8 cellular contexts compared by ENCODE assay signal in genomic region chr11:86116386-86116726, GRCh38. TPM values are rescaled to one million over a fixed set of nuclear protein-coding genes. Genes with fewer than 3 reads are reported as not detected.
DNase-seq lines count a peak whose midpoint lies in the region; ATAC-seq and TF ChIP-seq lines count a peak whose summit lies in the region.

No MANE protein-coding gene starts in this region.

- TF ChIP-seq RAD21 in SK-N-SH (IDR thresholded peaks at IDR 0.05; ENCODE audit: low read length), result no peak

- peak overlapping the region; percentile 64; the same call in 1 of the 2 replicates for H3K9ac ChIP-seq in SK-N-SH

- 6% methylated on average over 4 of the region's 4 CpGs for WGBS in SK-N-SH (ENCODE audit: low lambda C conversion rate)

- H2AFZ ChIP-seq in SK-N-SH (ENCODE audit: low read depth), result no peak overlapping the region

- no peaks in the 10 kb centered on the region for H3K27me3 ChIP-seq in SK-N-SH (ENCODE audit: insufficient read depth)

- CTCF ChIA-PET in SK-N-SH (lab: Yijun Ruan, JAX), result interaction anchor here (1.2 kb wide), 1 partner anchor 9 kb away, joined by 3 read pairs; no protein-coding TSS in a partner anchor

- H3K4me3 ChIP-seq in SK-N-SH (ENCODE audit: low read depth in 2 of 2, low read length in 1 of 2), result peak overlapping the region in 1 of 2 experiments; percentile 32; a peak in 2 of 4 replicates
- H3K4me3 ChIP-seq in fibroblast of mammary gland (ENCODE audit: control insufficient read depth, low read depth, low read length), result no peak overlapping the region

- H4K20me1 ChIP-seq in SK-N-SH (ENCODE audit: insufficient read depth), result no peaks in the 10 kb centered on the region

- ATAC-seq in HG02759 (IDR thresholded peaks at IDR 0.05; ENCODE audit: unreplicated experiment), result peak; percentile 90

- H3K9me2 ChIP-seq in SK-N-SH, result no peaks in the 10 kb centered on the region

- peaks cover 0 to 10% of the 10 kb centered on the region in 2 experiments; a peak in 2 of 4 replicates for H3K4me1 ChIP-seq in SK-N-SH (ENCODE audit: control insufficient read depth in 1 of 2, insufficient read depth in 2 of 2, low read depth in 1 of 2, low read length in 1 of 2)

- H3K4me2 ChIP-seq in SK-N-SH, result peak overlapping the region; percentile 69

- TF ChIP-seq CTCF in SK-N-SH (IDR thresholded peaks at IDR 0.05) (no peak), fibroblast of mammary gland (conservative IDR thresholded peaks at IDR 0.05; ENCODE audit: control insufficient read depth, insufficient read depth, low read depth, low read length) (no peak)

- peak overlapping the region in 1 of 2 experiments; percentile 88; a peak in 2 of 4 replicates for H3K27ac ChIP-seq in SK-N-SH (ENCODE audit: low read depth in 2 of 2, low read length in 1 of 2)

- H3K9me3 ChIP-seq in SK-N-SH, result no peaks in the 10 kb centered on the region

- DNase-seq in NCI-H1417 (lab: John Stamatoyannopoulos, UW) (peak in 2 of 3 experiments; percentile 6 to 49), NCI-H1417 treated with DMSO at 0.1 percent for 48 hours (lab: John Stamatoyannopoulos, UW) (no peak), SK-N-SH (peak; percentile 16), fibroblast of mammary gland (ENCODE audit: low read depth) (peak; percentile 95), HuH-7 (ENCODE audit: low spot score) (no peak), NCI-H446 treated with DMSO at 0.1 percent for 48 hours (lab: John Stamatoyannopoulos, UW) (no peak)
- no peak for DNase-seq in effector CD4-positive, alpha-beta T cell

- peaks cover 33% of the 10 kb centered on the region for H3F3A ChIP-seq in SK-N-SH (replicated peaks; ENCODE audit: insufficient read depth)

- TF ChIP-seq EP300 in SK-N-SH (IDR thresholded peaks at IDR 0.05; ENCODE audit: borderline replicate concordance in 1 of 2, low read depth in 1 of 2, low read length in 1 of 2), result peak; percentile 61 to 93

- H3K36me3 ChIP-seq in SK-N-SH (replicated peaks in 1 of 2; ENCODE audit: control insufficient read depth in 1 of 2, insufficient read depth in 2 of 2, low read length in 1 of 2), result no peaks in the 10 kb centered on the region

- H3K79me2 ChIP-seq in SK-N-SH (ENCODE audit: insufficient read depth), result no peaks in the 10 kb centered on the region

- POLR2A ChIA-PET in SK-N-SH (lab: Yijun Ruan, JAX), result no interaction called here

TF ChIP-seq in SK-N-SH, 30 proteins besides CTCF, POLR2A, EP300 and RAD21 (continues in another document):
- no peak for TF ChIP-seq FOXJ3 (CRISPR knock-in tag; IDR thresholded peaks at IDR 0.05)
- peak; percentile 22; the same call in 1 of the 2 replicates for TF ChIP-seq MEF2A (IDR thresholded peaks at IDR 0.05; ENCODE audit: borderline replicate concordance, low read depth)
- TF ChIP-seq CHD2 (IDR thresholded peaks at IDR 0.05; ENCODE audit: low read length, partially characterized antibody), result no peak
- TF ChIP-seq PBX3 (IDR thresholded peaks at IDR 0.05), result peak; percentile 96
- no peak for TF ChIP-seq SMC3 (IDR thresholded peaks at IDR 0.05; ENCODE audit: low read depth, low read length)
- no peak; the same call in 1 of the 2 replicates for TF ChIP-seq YY1 (IDR thresholded peaks at IDR 0.05; ENCODE audit: low read depth)
- TF ChIP-seq, protein P1, sequence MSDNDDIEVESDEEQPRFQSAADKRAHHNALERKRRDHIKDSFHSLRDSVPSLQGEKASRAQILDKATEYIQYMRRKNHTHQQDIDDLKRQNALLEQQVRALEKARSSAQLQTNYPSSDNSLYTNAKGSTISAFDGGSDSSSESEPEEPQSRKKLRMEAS (IDR thresholded peaks at IDR 0.05; ENCODE audit: low read depth), result peak; percentile 25; the same call in 1 of the 2 replicates
- TF ChIP-seq, protein P2, sequence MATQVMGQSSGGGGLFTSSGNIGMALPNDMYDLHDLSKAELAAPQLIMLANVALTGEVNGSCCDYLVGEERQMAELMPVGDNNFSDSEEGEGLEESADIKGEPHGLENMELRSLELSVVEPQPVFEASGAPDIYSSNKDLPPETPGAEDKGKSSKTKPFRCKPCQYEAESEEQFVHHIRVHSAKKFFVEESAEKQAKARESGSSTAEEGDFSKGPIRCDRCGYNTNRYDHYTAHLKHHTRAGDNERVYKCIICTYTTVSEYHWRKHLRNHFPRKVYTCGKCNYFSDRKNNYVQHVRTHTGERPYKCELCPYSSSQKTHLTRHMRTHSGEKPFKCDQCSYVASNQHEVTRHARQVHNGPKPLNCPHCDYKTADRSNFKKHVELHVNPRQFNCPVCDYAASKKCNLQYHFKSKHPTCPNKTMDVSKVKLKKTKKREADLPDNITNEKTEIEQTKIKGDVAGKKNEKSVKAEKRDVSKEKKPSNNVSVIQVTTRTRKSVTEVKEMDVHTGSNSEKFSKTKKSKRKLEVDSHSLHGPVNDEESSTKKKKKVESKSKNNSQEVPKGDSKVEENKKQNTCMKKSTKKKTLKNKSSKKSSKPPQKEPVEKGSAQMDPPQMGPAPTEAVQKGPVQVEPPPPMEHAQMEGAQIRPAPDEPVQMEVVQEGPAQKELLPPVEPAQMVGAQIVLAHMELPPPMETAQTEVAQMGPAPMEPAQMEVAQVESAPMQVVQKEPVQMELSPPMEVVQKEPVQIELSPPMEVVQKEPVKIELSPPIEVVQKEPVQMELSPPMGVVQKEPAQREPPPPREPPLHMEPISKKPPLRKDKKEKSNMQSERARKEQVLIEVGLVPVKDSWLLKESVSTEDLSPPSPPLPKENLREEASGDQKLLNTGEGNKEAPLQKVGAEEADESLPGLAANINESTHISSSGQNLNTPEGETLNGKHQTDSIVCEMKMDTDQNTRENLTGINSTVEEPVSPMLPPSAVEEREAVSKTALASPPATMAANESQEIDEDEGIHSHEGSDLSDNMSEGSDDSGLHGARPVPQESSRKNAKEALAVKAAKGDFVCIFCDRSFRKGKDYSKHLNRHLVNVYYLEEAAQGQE (IDR thresholded peaks at IDR 0.05; ENCODE audit: low read depth, low read length), result 0 out of 2 replicates have a peak, but pooled peaks have one; percentile 6
- TF ChIP-seq SIN3A (IDR thresholded peaks at IDR 0.05; ENCODE audit: borderline replicate concordance, low read depth, low read length), result peak; percentile 87; the same call in 1 of the 2 replicates
- no peak for TF ChIP-seq GATA2 (CRISPR knock-in tag; IDR thresholded peaks at IDR 0.05)
- peak; percentile 88 for TF ChIP-seq NFIC (IDR thresholded peaks at IDR 0.05; ENCODE audit: borderline replicate concordance)
- no peak for TF ChIP-seq ELF1 (IDR thresholded peaks at IDR 0.05)
- no peak for TF ChIP-seq RFX5 (IDR thresholded peaks at IDR 0.05; ENCODE audit: low read length)
- TF ChIP-seq, protein P3, sequence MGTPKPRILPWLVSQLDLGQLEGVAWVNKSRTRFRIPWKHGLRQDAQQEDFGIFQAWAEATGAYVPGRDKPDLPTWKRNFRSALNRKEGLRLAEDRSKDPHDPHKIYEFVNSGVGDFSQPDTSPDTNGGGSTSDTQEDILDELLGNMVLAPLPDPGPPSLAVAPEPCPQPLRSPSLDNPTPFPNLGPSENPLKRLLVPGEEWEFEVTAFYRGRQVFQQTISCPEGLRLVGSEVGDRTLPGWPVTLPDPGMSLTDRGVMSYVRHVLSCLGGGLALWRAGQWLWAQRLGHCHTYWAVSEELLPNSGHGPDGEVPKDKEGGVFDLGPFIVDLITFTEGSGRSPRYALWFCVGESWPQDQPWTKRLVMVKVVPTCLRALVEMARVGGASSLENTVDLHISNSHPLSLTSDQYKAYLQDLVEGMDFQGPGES (IDR thresholded peaks at IDR 0.05; ENCODE audit: low read depth, low read length), result no peak
- peak; percentile 87 for TF ChIP-seq TCF12 (IDR thresholded peaks at IDR 0.05)
- peak; percentile 96 for TF ChIP-seq JUND (IDR thresholded peaks at IDR 0.05)
- TF ChIP-seq EZH2phosphoT487 (IDR thresholded peaks at IDR 0.05; ENCODE audit: borderline replicate concordance, low read depth), result no peak
- no peak for TF ChIP-seq MXI1 (IDR thresholded peaks at IDR 0.05; ENCODE audit: low read depth, low read length)
- TF ChIP-seq TAF1 (IDR thresholded peaks at IDR 0.05; ENCODE audit: borderline replicate concordance, low read depth, low read length), result peak; percentile 15; the same call in 1 of the 2 replicates
- TF ChIP-seq USF1 (IDR thresholded peaks at IDR 0.05; ENCODE audit: borderline replicate concordance, low read depth), result no peak
- TF ChIP-seq RCOR1 (IDR thresholded peaks at IDR 0.05; ENCODE audit: low read length), result no peak
- TF ChIP-seq GABPA (IDR thresholded peaks at IDR 0.05; ENCODE audit: low read depth), result no peak

RNA-seq across cellular contexts. Expression of gene PICALM, which starts 47.5 kb away (rescaled TPM):
- polyA plus RNA-seq in SK-N-SH (2012; rRNA removed), result 103 and 147 TPM in 2 replicates
- polyA plus RNA-seq in SK-N-SH (2012; cell fraction: cytosol; rRNA removed), result 115 and 124 TPM in 2 replicates
- polyA plus RNA-seq in SK-N-SH (2012; cell fraction: nucleus; rRNA removed), result 63.0 and 149 TPM in 2 replicates

Comparison
In these comparisons a context has a peak if more than half of its experiments do, and no peak if none do; other contexts are left out.
1. DNase-seq: peak in NCI-H1417 (2 of 3), SK-N-SH (single experiment) and fibroblast of mammary gland (single experiment); none in NCI-H1417 treated with DMSO at 0.1 percent for 48 hours (single experiment), HuH-7 (single experiment), effector CD4-positive, alpha-beta T cell (single experiment) and NCI-H446 treated with DMSO at 0.1 percent for 48 hours (single experiment).